Comparison of ENCODE assay signal across 8 cellular contexts in the genomic region with DNA sequence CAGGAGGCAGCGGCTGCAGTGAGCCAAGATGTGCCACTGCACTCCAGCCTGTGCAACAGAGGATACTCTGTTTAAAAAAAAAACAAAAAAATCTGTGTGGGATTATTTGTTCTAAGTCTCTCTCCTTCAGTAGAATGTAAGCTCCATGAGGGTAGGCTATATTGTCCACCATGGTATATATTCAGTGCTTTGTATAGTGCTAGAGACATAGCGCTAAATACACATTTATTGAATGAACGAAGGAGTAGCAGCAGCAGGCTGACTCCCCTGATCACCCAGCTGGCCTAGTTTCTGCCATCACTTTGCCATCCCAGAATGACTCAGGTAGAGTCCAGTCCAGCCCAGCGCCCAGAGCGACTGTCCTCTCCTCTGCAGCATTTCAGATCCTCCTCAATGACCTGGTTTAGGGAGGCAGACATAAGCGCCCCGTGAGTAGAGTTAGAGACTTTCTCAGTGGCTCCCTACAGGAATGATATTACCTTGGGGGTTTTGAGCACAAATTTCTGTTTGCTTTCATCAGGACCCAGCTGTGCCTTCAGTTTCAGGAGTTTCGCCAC. TPM values are rescaled to one million over a fixed set of nuclear protein-coding genes. Genes with fewer than 3 reads are reported as not detected.
DNase-seq lines count a peak whose midpoint lies in the region; ATAC-seq and TF ChIP-seq lines count a peak whose summit lies in the region.

No MANE protein-coding gene starts in this region.

- TF ChIP-seq CTCF in DOHH2 (IDR thresholded peaks at IDR 0.05; ENCODE audit: low read depth, low read length, poor library complexity, severe bottlenecking): no peak
- no peak for TF ChIP-seq CTCF in IMR-90 (conservative IDR thresholded peaks at IDR 0.05; ENCODE audit: low read depth, low read length)
- TF ChIP-seq CTCF in choroid plexus epithelial cell (conservative IDR thresholded peaks at IDR 0.05; ENCODE audit: low read depth, low read length): no peak

- no peaks in the 10 kb centered on the region for H3K9me2 ChIP-seq in DOHH2 (replicated peaks; ENCODE audit: control insufficient read depth, low read length)

- H4K20me1 ChIP-seq in DOHH2 (ENCODE audit: control insufficient read depth, insufficient read depth, low read depth, low read length) (no peaks in the 10 kb centered on the region), IMR-90 (ENCODE audit: insufficient read depth, low read length) (no peaks in the 10 kb centered on the region)

- in situ Hi-C loops in IMR-90 (cut with MboI; ENCODE audit: low sequenced_read_pairs): loop anchor here (25.0 kb wide), 1 partner anchor 897 kb away; no protein-coding TSS in a partner anchor

- H3K18ac ChIP-seq in IMR-90 (ENCODE audit: low read depth, low read length): no peak overlapping the region

- peak overlapping the region; percentile 93 to 98 for H4K8ac ChIP-seq in IMR-90 (ENCODE audit: low read depth in 2 of 2, low read length in 2 of 2)

- H4K91ac ChIP-seq in IMR-90 (ENCODE audit: insufficient read depth, low read depth, low read length): peak overlapping the region; percentile 34; the same call in 1 of the 2 replicates

- POLR2A ChIA-PET in IMR-90 (lab: Charles Lee; ENCODE audit: unreplicated experiment): interaction anchor here (0.7 to 0.9 kb wide), 2 partner anchors 10 to 653 kb away, joined by 4 read pairs; a partner anchor contains a TSS
- POLR2A ChIA-PET in naive thymus-derived CD8-positive, alpha-beta T cell (lab: Charles Lee): interaction anchor here (0.6 to 5.2 kb wide), 17 partner anchors 10 to 1196 kb away, joined by 3 to 44 read pairs (median 6); a partner anchor contains a TSS

- CTCF ChIA-PET in IMR-90 (lab: Yijun Ruan, JAX): no interaction called here

- H3K9me3 ChIP-seq in DOHH2 (ENCODE audit: control insufficient read depth, insufficient read depth, low read length) (no peaks in the 10 kb centered on the region), IMR-90 (ENCODE audit: control insufficient read depth, insufficient read depth, low read length) (no peaks in the 10 kb centered on the region)

- H2AK5ac ChIP-seq in IMR-90 (ENCODE audit: low read depth, low read length): no peak overlapping the region; the same call in 1 of the 2 replicates

- H2BK5ac ChIP-seq in IMR-90 (ENCODE audit: low read depth, low read length, poor library complexity, severe bottlenecking): peak overlapping the region; percentile 77

- dilution Hi-C loops in IMR-90 (cut with HindIII; ENCODE audit: low sequenced_read_pairs, unreplicated experiment): no loop called here

- H3K27ac Mint-ChIP-seq in naive thymus-derived CD8-positive, alpha-beta T cell: peak overlapping the region; percentile 90 to 99 (median 98)

- H3K4me3 ChIP-seq in DOHH2 (ENCODE audit: low read length) (peak overlapping the region; percentile 92), IMR-90 (ENCODE audit: insufficient read depth, low read depth, low read length) (peak overlapping the region; percentile 83), choroid plexus epithelial cell (ENCODE audit: low read depth, low read length) (peak overlapping the region; percentile 93)

- H2BK120ac ChIP-seq in IMR-90 (ENCODE audit: low read depth, low read length): 0 out of 2 replicates have a peak overlapping the region, but pooled peaks have one; percentile 73

- H3F3A ChIP-seq in DOHH2 (ENCODE audit: control insufficient read depth, insufficient read depth): no peaks in the 10 kb centered on the region

- DNase-seq in IMR-90 (no peak), choroid plexus epithelial cell (ENCODE audit: low read depth) (no peak), GOT3 (lab: John Stamatoyannopoulos, UW) (no peak), NCI-H1092 treated with DMSO at 0.1 percent for 48 hours (lab: John Stamatoyannopoulos, UW) (no peak)
- DNase-seq in naive thymus-derived CD8-positive, alpha-beta T cell: no peak
- no peak for DNase-seq in activated CD4-positive, CD25-positive, alpha-beta regulatory T cell treated with anti-CD3 and anti-CD28 coated beads, Interleukin-2, amount 50 U/mL, for 72 hours

- TF ChIP-seq RAD21 in IMR-90 (IDR thresholded peaks at IDR 0.05; ENCODE audit: low read length): no peak

- no peak overlapping the region for H2BK20ac ChIP-seq in IMR-90 (ENCODE audit: low read depth, low read length)

- H3K79me1 ChIP-seq in IMR-90 (ENCODE audit: low read depth in 1 of 2, low read length in 2 of 2): peaks cover 38 to 43% of the 10 kb centered on the region in 2 experiments

- WGBS in IMR-90 (ENCODE audit: extremely low coverage in 2 of 2, insufficient read length in 1 of 2), 2 experiments: no CpG with 5 or more reads among the region's 8 CpGs

- H3K4ac ChIP-seq in IMR-90 (ENCODE audit: low read depth, low read length): peak overlapping the region; percentile 96

- peak overlapping the region; percentile 85 for H3K56ac ChIP-seq in IMR-90 (ENCODE audit: extremely low read depth, insufficient read depth, low read length)

- H3K14ac ChIP-seq in IMR-90 (replicated peaks; ENCODE audit: low read depth, low read length): peak overlapping the region; percentile 97

- peak overlapping the region; percentile 94 for H3K23ac ChIP-seq in IMR-90 (ENCODE audit: low read depth, low read length)

- peaks cover 66% of the 10 kb centered on the region for H3K79me2 ChIP-seq in DOHH2 (ENCODE audit: control insufficient read depth, low read length)

- no peaks in the 10 kb centered on the region for H3K27me3 Mint-ChIP-seq in naive thymus-derived CD8-positive, alpha-beta T cell

- H3K36me3 ChIP-seq in DOHH2 (ENCODE audit: control insufficient read depth, low read length): peaks cover 52% of the 10 kb centered on the region
- H3K36me3 ChIP-seq in IMR-90 (ENCODE audit: control insufficient read depth, insufficient read depth, low read length): peaks cover 22% of the 10 kb centered on the region

- intact Hi-C loops in IMR-90 (cut with micrococcal nuclease): loop anchor here (10.0 kb wide), 1 partner anchor 446 kb away; no protein-coding TSS in a partner anchor

- H2AFZ ChIP-seq in IMR-90 (replicated peaks; ENCODE audit: low read length, poor library complexity): peak overlapping the region; percentile 98

- H3K9ac ChIP-seq in IMR-90 (ENCODE audit: low read depth, low read length): peak overlapping the region; percentile 94

- peak overlapping the region; percentile 99 to 100 (median 99) for H3K4me3 Mint-ChIP-seq in naive thymus-derived CD8-positive, alpha-beta T cell

- H3K4me1 ChIP-seq in DOHH2 (ENCODE audit: control insufficient read depth, low read length) (peaks cover 17% of the 10 kb centered on the region), IMR-90 (ENCODE audit: control insufficient read depth, insufficient read depth, low read length) (peaks cover 2% of the 10 kb centered on the region; the same call in 1 of the 2 replicates)

- TF ChIP-seq POLR2A in IMR-90 (IDR thresholded peaks at IDR 0.05; ENCODE audit: low read depth, low read length): no peak

- no peaks in the 10 kb centered on the region for H3K27me3 ChIP-seq in DOHH2 (ENCODE audit: control insufficient read depth, low read length)
- H3K27me3 ChIP-seq in IMR-90 (ENCODE audit: control insufficient read depth, insufficient read depth, low read length): no peaks in the 10 kb centered on the region

- H3K36me3 Mint-ChIP-seq in naive thymus-derived CD8-positive, alpha-beta T cell: peaks cover 0 to 52% (median 0%) of the 10 kb centered on the region in 3 donors

- H3K4me1 Mint-ChIP-seq in naive thymus-derived CD8-positive, alpha-beta T cell: peaks cover 14 to 49% (median 46%) of the 10 kb centered on the region in 4 donors

- no peaks in the 10 kb centered on the region for H3K9me3 Mint-ChIP-seq in naive thymus-derived CD8-positive, alpha-beta T cell

- peak overlapping the region; percentile 89 for H2AK9ac ChIP-seq in IMR-90 (replicated peaks; ENCODE audit: low read depth, low read length, poor library complexity)

- peak; percentile 3 for ATAC-seq in IMR-90 (ENCODE audit: low read depth)
- no peak for ATAC-seq in naive thymus-derived CD8-positive, alpha-beta T cell
- no peak for ATAC-seq in HG02588 (IDR thresholded peaks at IDR 0.05; ENCODE audit: unreplicated experiment)

- 0 out of 3 replicates have a peak overlapping the region, but pooled peaks have one; percentile 46 for H2BK15ac ChIP-seq in IMR-90 (ENCODE audit: low read depth, low read length)

- H3K9me1 ChIP-seq in IMR-90 (ENCODE audit: insufficient read depth, low read length): no peaks in the 10 kb centered on the region

- H4K5ac ChIP-seq in IMR-90 (ENCODE audit: low read depth, low read length): peak overlapping the region; percentile 70

- H3K27ac ChIP-seq in DOHH2 (ENCODE audit: low read depth, low read length) (peak overlapping the region; percentile 36; the same call in 1 of the 2 replicates), IMR-90 (ENCODE audit: insufficient read depth, low read length) (peak overlapping the region; percentile 92)

- BruUV-seq in IMR-90 (replicated peaks; lab: Mats Ljungman, UMichigan): no TSS peak

- peak overlapping the region; percentile 85 for H3K4me2 ChIP-seq in DOHH2 (ENCODE audit: low read length)
- peak overlapping the region; percentile 75 for H3K4me2 ChIP-seq in IMR-90 (ENCODE audit: low read depth, low read length)

RNA-seq across cellular contexts. Expression of a gene that starts 0.7 kb away (rescaled TPM):
- total RNA-seq in IMR-90 (2012; rRNA removed): 134 and 141 TPM in 2 replicates
- polyA plus RNA-seq in IMR-90 (2012; rRNA removed): 89.3 and 97.6 TPM in 2 replicates
- polyA plus RNA-seq in IMR-90 (2012; cell fraction: cytosol; rRNA removed): 40.7 and 64.9 TPM in 2 replicates
- 52.0 and 145 TPM in 2 replicates for polyA plus RNA-seq in IMR-90 (2012; cell fraction: nucleus; rRNA removed; ENCODE audit: low replicate concordance)
- 10 to 100 TPM; 83.6 to 84.1 TPM for total RNA-seq in naive thymus-derived CD8-positive, alpha-beta T cell
- polyA plus RNA-seq in naive thymus-derived CD8-positive, alpha-beta T cell: 10 to 100 TPM; 63.2 to 77.5 (median 65.3) TPM

RNA-seq across cellular contexts. Expression of a gene that starts 0.8 kb away (rescaled TPM):
- 30.1 and 36.9 TPM in 2 replicates for total RNA-seq in IMR-90 (2012; rRNA removed)
- polyA plus RNA-seq in IMR-90 (2012; rRNA removed): 26.5 and 33.0 TPM in 2 replicates
- polyA plus RNA-seq in IMR-90 (2012; cell fraction: cytosol; rRNA removed): 10.4 and 14.4 TPM in 2 replicates
- polyA plus RNA-seq in IMR-90 (2012; cell fraction: nucleus; rRNA removed; ENCODE audit: low replicate concordance): 23.6 and 63.1 TPM in 2 replicates
- 10 to 100 TPM; 63.5 to 68.0 TPM for total RNA-seq in naive thymus-derived CD8-positive, alpha-beta T cell
- 10 to 100 TPM; 15.4 to 24.6 (median 20.1) TPM for polyA plus RNA-seq in naive thymus-derived CD8-positive, alpha-beta T cell

RNA-seq across cellular contexts. Expression of a gene that starts 9.8 kb away (rescaled TPM):
- total RNA-seq in IMR-90 (2012; rRNA removed): 16.3 and 44.7 TPM in 2 replicates
- 32.2 and 41.2 TPM in 2 replicates for polyA plus RNA-seq in IMR-90 (2012; rRNA removed)
- polyA plus RNA-seq in IMR-90 (2012; cell fraction: cytosol; rRNA removed): 9.6 and 18.6 TPM in 2 replicates
- polyA plus RNA-seq in IMR-90 (2012; cell fraction: nucleus; rRNA removed; ENCODE audit: low replicate concordance): 3.6 and 25.4 TPM in 2 replicates
- total RNA-seq in naive thymus-derived CD8-positive, alpha-beta T cell: 10 to 100 TPM; 55.8 to 59.6 TPM
- 10 to 100 TPM; 64.2 to 81.3 (median 77.0) TPM for polyA plus RNA-seq in naive thymus-derived CD8-positive, alpha-beta T cell

RNA-seq across cellular contexts. Expression of a gene that starts 17.1 kb away (rescaled TPM):
- under 0.01 TPM in 2 replicates for total RNA-seq in IMR-90 (2012; rRNA removed)
- polyA plus RNA-seq in IMR-90 (2012; rRNA removed): 0.63 and 0.67 TPM in 2 replicates
- 0.08 and 0.40 TPM in 2 replicates for polyA plus RNA-seq in IMR-90 (2012; cell fraction: cytosol; rRNA removed)
- polyA plus RNA-seq in IMR-90 (2012; cell fraction: nucleus; rRNA removed; ENCODE audit: low replicate concordance): 3.8 and 12.4 TPM in 2 replicates
- 1 to 10 TPM; 3.4 to 3.7 TPM for total RNA-seq in naive thymus-derived CD8-positive, alpha-beta T cell
- under 1 TPM in 1 of 3 donors, not detected in 2; 0.17 TPM for polyA plus RNA-seq in naive thymus-derived CD8-positive, alpha-beta T cell

RNA-seq across cellular contexts. Expression of a gene that starts 25.8 kb away (rescaled TPM):
- 19.2 and 20.4 TPM in 2 replicates for total RNA-seq in IMR-90 (2012; rRNA removed)
- polyA plus RNA-seq in IMR-90 (2012; rRNA removed): 18.0 and 19.0 TPM in 2 replicates
- 11.9 and 13.6 TPM in 2 replicates for polyA plus RNA-seq in IMR-90 (2012; cell fraction: cytosol; rRNA removed)
- polyA plus RNA-seq in IMR-90 (2012; cell fraction: nucleus; rRNA removed; ENCODE audit: low replicate concordance): 60.1 and 69.9 TPM in 2 replicates
- 10 to 100 TPM; 46.2 to 47.7 TPM for total RNA-seq in naive thymus-derived CD8-positive, alpha-beta T cell
- 10 to 100 TPM in 1 of 3 donors, 1 to 10 TPM in 2; 9.2 to 15.6 (median 9.6) TPM for polyA plus RNA-seq in naive thymus-derived CD8-positive, alpha-beta T cell
